8 cellular contexts compared by ENCODE assay signal in the genomic region with DNA sequence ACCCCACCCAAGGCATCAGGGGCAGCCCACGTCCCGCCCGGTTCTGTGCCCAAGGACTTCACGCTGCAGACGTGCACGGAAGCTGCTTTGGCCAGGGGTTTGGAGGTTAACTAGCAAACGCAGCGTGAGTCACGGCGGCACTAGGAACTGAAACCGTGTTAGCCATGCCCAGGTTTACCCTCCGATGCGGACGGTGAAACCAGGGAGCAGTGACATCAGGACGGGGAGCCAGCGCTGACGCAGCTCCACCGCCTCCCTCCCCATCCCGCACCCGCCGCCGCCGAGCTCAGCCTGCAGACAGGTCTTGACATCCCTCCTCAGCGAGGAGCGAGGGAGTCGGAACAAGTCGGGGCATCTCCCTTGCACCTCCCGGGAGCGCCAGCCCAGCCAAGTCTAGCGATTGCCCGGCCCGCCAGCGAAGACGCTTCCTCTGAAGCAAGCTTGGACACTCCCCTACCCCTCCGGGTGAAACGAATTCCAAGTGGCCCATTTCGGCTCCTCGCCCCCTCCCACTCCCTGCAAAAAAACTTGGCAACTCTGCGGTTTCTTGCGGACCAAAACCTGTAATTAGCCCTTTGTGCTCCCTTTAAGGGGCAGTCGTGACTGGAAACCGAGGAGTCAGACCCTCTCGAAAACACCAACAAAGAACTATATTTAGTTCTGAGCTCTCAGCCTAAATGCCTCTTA. TPM values are rescaled to one million over a fixed set of nuclear protein-coding genes. Genes with fewer than 3 reads are reported as not detected.
DNase-seq lines count a peak whose midpoint lies in the region; ATAC-seq and TF ChIP-seq lines count a peak whose summit lies in the region.

No MANE protein-coding gene starts in this region.

- H3K36me3 ChIP-seq in neutrophil (no peaks in the 10 kb centered on the region), suprapubic skin (no peaks in the 10 kb centered on the region)

- DNase-seq in RPMI8226 = peak; percentile 99
- DNase-seq in activated gamma-delta T cell treated with Interleukin-2 at 50 U/mL for 16 hours = peak; percentile 66
- DNase-seq in foreskin melanocyte = peak; percentile 94
- peak; percentile 92 to 93 for DNase-seq in suprapubic skin (ENCODE audit: low spot score in 2 of 2)

- TF ChIP-seq EP300 in suprapubic skin (IDR thresholded peaks at IDR 0.05) = no peak

- peak; percentile 15 for ATAC-seq in GM19328 (IDR thresholded peaks at IDR 0.05; ENCODE audit: unreplicated experiment)
- peak; percentile 33 for ATAC-seq in HG03460 (IDR thresholded peaks at IDR 0.05; ENCODE audit: unreplicated experiment)

- H3K27me3 ChIP-seq in neutrophil (no peaks in the 10 kb centered on the region), suprapubic skin (no peaks in the 10 kb centered on the region)

- peaks cover 33 to 43% of the 10 kb centered on the region in 2 experiments for H3K4me1 ChIP-seq in neutrophil (ENCODE audit: control insufficient read depth in 1 of 2, insufficient read depth in 1 of 2, low read depth in 1 of 2, low read length in 1 of 2)
- H3K4me1 ChIP-seq in suprapubic skin = peaks cover 30% of the 10 kb centered on the region

- H3K9me3 ChIP-seq in neutrophil = no peaks in the 10 kb centered on the region
- no peaks in the 10 kb centered on the region for H3K9me3 ChIP-seq in suprapubic skin

- TF ChIP-seq CTCF in C4-2B (conservative IDR thresholded peaks at IDR 0.05) = no peak
- TF ChIP-seq CTCF in neutrophil (IDR thresholded peaks at IDR 0.05) = no peak
- no peak for TF ChIP-seq CTCF in suprapubic skin (IDR thresholded peaks at IDR 0.05)

- under 1% methylated on average over 32 of the region's 43 CpGs for WGBS in suprapubic skin

- peak overlapping the region; percentile 86 to 94 for H3K4me3 ChIP-seq in neutrophil (ENCODE audit: low read depth in 1 of 2, low read length in 1 of 2)
- peak overlapping the region; percentile 83 for H3K4me3 ChIP-seq in suprapubic skin

- H3K27ac ChIP-seq in C4-2B (peak overlapping the region; percentile 83), neutrophil (peak overlapping the region; percentile 91), suprapubic skin (peak overlapping the region; percentile 96)

- TF ChIP-seq POLR2A in suprapubic skin (IDR thresholded peaks at IDR 0.05) = peak in 1 of 2 donors; percentile 13

RNA-seq across cellular contexts. Expression of a gene that starts 1.4 kb away (rescaled TPM):
- 10 to 100 TPM; 13.8 to 27.4 (median 21.0) TPM for total RNA-seq in suprapubic skin

Comparison
In these comparisons a context has a peak if more than half of its experiments do, and no peak if none do; other contexts are left out.
1. Peak in every context shown above with its lines: DNase-seq, ATAC-seq, H3K4me3 ChIP-seq and H3K27ac ChIP-seq.